12 cellular contexts compared by ENCODE assay signal in genomic region chr1:24970926-24971530, GRCh38. TPM values are rescaled to one million over a fixed set of nuclear protein-coding genes. Genes with fewer than 3 reads are reported as not detected.
DNase-seq lines count a peak whose midpoint lies in the region; TF ChIP-seq lines count a peak whose summit lies in the region.
"Had no signal": no experiment of that assay in that cellular context is flagged by ENCODE, and none has a peak within 500 bp of the region (broad histone marks: within the 10 kb centered on the region; RNA-seq: fewer than 3 reads in every experiment).

No MANE protein-coding gene starts in this region.

- H4K20me1 ChIP-seq in Loucy (ENCODE audit: insufficient read depth, low read length, poor library complexity, severe bottlenecking) (no peaks in the 10 kb centered on the region), PC-9 (ENCODE audit: insufficient read depth) (no peaks in the 10 kb centered on the region)

- H3K4me2 ChIP-seq in Loucy (ENCODE audit: low read depth, low read length, poor library complexity, severe bottlenecking) (peak overlapping the region; percentile 41), PC-9 (no peak overlapping the region)

- whole genome bisulfite sequencing in testis, 2 donors, result 74 to 83% methylated on average over 17 of the region's 17 CpGs

- H3K27me3 ChIP-seq in Loucy (ENCODE audit: insufficient read depth, low read length, poor library complexity, severe bottlenecking) (no peaks in the 10 kb centered on the region), testis (no peaks in the 10 kb centered on the region), PC-9 (ENCODE audit: insufficient read depth, low read depth) (no peaks in the 10 kb centered on the region)

- H3K9me3 Mint-ChIP-seq in T-helper 2 cell treated with Interferon-gamma antibody and Interleukin-4, amounts not matched to agents 5 μg/mL and 100 μg/mL, for 36 hours, result peaks cover 22% of the 10 kb centered on the region
- peaks cover 22% of the 10 kb centered on the region for H3K9me3 Mint-ChIP-seq in activated naive CD8-positive, alpha-beta T cell treated with anti-CD3 and anti-CD28 coated beads for 36 hours

- H3K27ac ChIP-seq in testis (no peak overlapping the region), PC-9 (no peak overlapping the region)
- H3K27ac ChIP-seq: tibial artery had no signal

- peaks cover 16% of the 10 kb centered on the region for H3K36me3 Mint-ChIP-seq in T-helper 2 cell treated with Interferon-gamma antibody and Interleukin-4, amounts not matched to agents 5 μg/mL and 100 μg/mL, for 36 hours (ENCODE audit: low read depth)
- peaks cover 33% of the 10 kb centered on the region for H3K36me3 Mint-ChIP-seq in activated naive CD8-positive, alpha-beta T cell treated with anti-CD3 and anti-CD28 coated beads for 36 hours

- H3K79me2 ChIP-seq in Loucy (ENCODE audit: insufficient read depth, low read length), result no peaks in the 10 kb centered on the region
- no peaks in the 10 kb centered on the region for H3K79me2 ChIP-seq in PC-9 (ENCODE audit: low read depth)

- TF ChIP-seq POLR2A in testis (IDR thresholded peaks at IDR 0.05), result no peak

- peak overlapping the region; percentile 71 for H3K27ac Mint-ChIP-seq in T-helper 2 cell treated with Interferon-gamma antibody and Interleukin-4, amounts not matched to agents 5 μg/mL and 100 μg/mL, for 36 hours
- peak overlapping the region; percentile 92 for H3K27ac Mint-ChIP-seq in activated naive CD8-positive, alpha-beta T cell treated with anti-CD3 and anti-CD28 coated beads for 36 hours

- H3K9ac ChIP-seq in Loucy (ENCODE audit: low read depth, low read length, poor library complexity, severe bottlenecking), result peak overlapping the region; percentile 16

- H3K4me1 ChIP-seq in Loucy (ENCODE audit: insufficient read depth, low read length, poor library complexity, severe bottlenecking) (peaks cover 37% of the 10 kb centered on the region), testis (no peaks in the 10 kb centered on the region), PC-9 (replicated peaks; ENCODE audit: insufficient read depth) (peaks cover 10% of the 10 kb centered on the region)
- H3K4me1 ChIP-seq: tibial artery had no signal

- H3K9me3 ChIP-seq in Loucy (ENCODE audit: insufficient read depth, low read depth, low read length), result peaks cover 9% of the 10 kb centered on the region; the same call in 1 of the 2 replicates
- no peaks in the 10 kb centered on the region for H3K9me3 ChIP-seq in testis
- no peaks in the 10 kb centered on the region for H3K9me3 ChIP-seq in PC-9 (ENCODE audit: insufficient read depth, low read depth)

- TF ChIP-seq CTCF in Loucy (conservative IDR thresholded peaks at IDR 0.05; ENCODE audit: low read length) (no peak), testis (IDR thresholded peaks at IDR 0.05) (no peak), PC-9 (conservative IDR thresholded peaks at IDR 0.05) (no peak)

- DNase-seq in T-helper 2 cell treated with Interferon-gamma antibody and Interleukin-4, amounts not matched to agents 5 μg/mL and 100 μg/mL, for 36 hours (ENCODE audit: low spot score), result no peak
- DNase-seq in T-helper 2 cell, result no peak
- peak; percentile 70 for DNase-seq in activated naive CD8-positive, alpha-beta T cell treated with anti-CD3 and anti-CD28 coated beads for 36 hours
- DNase-seq in skeletal muscle cell (ENCODE audit: low read depth), result peak; percentile 18
- DNase-seq in testis, result no peak
- DNase-seq in activated CD4-positive, CD25-positive, alpha-beta regulatory T cell (lab: John Stamatoyannopoulos, UW), result no peak
- DNase-seq in PC-9, result no peak
- DNase-seq: tibial artery had no signal

- CTCF ChIA-PET in PC-9 (lab: Charles Lee), result interaction anchor here (0.7 kb wide), 1 partner anchor 72 kb away, joined by 3 read pairs; no protein-coding TSS in a partner anchor

- POLR2A ChIA-PET in PC-9 (lab: Charles Lee; ENCODE audit: unreplicated experiment), result no interaction called here

- no peak overlapping the region for H3K4me3 ChIP-seq in Loucy (ENCODE audit: low read length, poor library complexity, severe bottlenecking)
- no peak overlapping the region for H3K4me3 ChIP-seq in skeletal muscle cell (ENCODE audit: low read depth, low read length)
- H3K4me3 ChIP-seq in testis, result no peak overlapping the region
- no peak overlapping the region for H3K4me3 ChIP-seq in PC-9
- H3K4me3 ChIP-seq: tibial artery had no signal

- H2AFZ ChIP-seq in Loucy (ENCODE audit: low read length) (no peak overlapping the region), PC-9 (no peak overlapping the region)

- H3K4me3 Mint-ChIP-seq in T-helper 2 cell treated with Interferon-gamma antibody and Interleukin-4, amounts not matched to agents 5 μg/mL and 100 μg/mL, for 36 hours, result peak overlapping the region; percentile 34
- H3K4me3 Mint-ChIP-seq in activated naive CD8-positive, alpha-beta T cell treated with anti-CD3 and anti-CD28 coated beads for 36 hours, result peak overlapping the region; percentile 81
- H3K4me3 Mint-ChIP-seq: neural crest cell had no signal

- BruUV-seq in PC-9 (replicated peaks; lab: Mats Ljungman, UMichigan), result no TSS peak

- H3K27me3 Mint-ChIP-seq in T-helper 2 cell treated with Interferon-gamma antibody and Interleukin-4, amounts not matched to agents 5 μg/mL and 100 μg/mL, for 36 hours (ENCODE audit: low read depth), result no peaks in the 10 kb centered on the region
- no peaks in the 10 kb centered on the region for H3K27me3 Mint-ChIP-seq in activated naive CD8-positive, alpha-beta T cell treated with anti-CD3 and anti-CD28 coated beads for 36 hours

- H3K9me2 ChIP-seq in Loucy (replicated peaks; ENCODE audit: low read depth, low read length) (no peaks in the 10 kb centered on the region), PC-9 (ENCODE audit: insufficient read depth) (no peaks in the 10 kb centered on the region)

- intact Hi-C loops in testis (cut with DNase I; ENCODE audit: low total_unique reads) (no loop called here), PC-9 (cut with micrococcal nuclease; ENCODE audit: unreplicated experiment) (no loop called here)

- peaks cover 53% of the 10 kb centered on the region for H3K4me1 Mint-ChIP-seq in T-helper 2 cell treated with Interferon-gamma antibody and Interleukin-4, amounts not matched to agents 5 μg/mL and 100 μg/mL, for 36 hours (ENCODE audit: low read depth)
- peaks cover 68% of the 10 kb centered on the region for H3K4me1 Mint-ChIP-seq in activated naive CD8-positive, alpha-beta T cell treated with anti-CD3 and anti-CD28 coated beads for 36 hours

- H3F3A ChIP-seq in Loucy (ENCODE audit: low read depth), result peaks cover 7% of the 10 kb centered on the region
- peaks cover 9% of the 10 kb centered on the region; the same call in 1 of the 2 replicates for H3F3A ChIP-seq in PC-9 (ENCODE audit: insufficient read depth, low read depth)

- H3K36me3 ChIP-seq in Loucy (ENCODE audit: insufficient read depth, low read length) (no peaks in the 10 kb centered on the region), testis (ENCODE audit: low read depth, missing control alignments) (no peaks in the 10 kb centered on the region), PC-9 (ENCODE audit: low read depth) (no peaks in the 10 kb centered on the region)
- H3K36me3 ChIP-seq: tibial artery had no signal

RNA-seq across cellular contexts. Expression of gene RUNX3, which starts 41.0 kb away (rescaled TPM):
- 100 to 1,000 TPM; 144 TPM for total RNA-seq in activated naive CD8-positive, alpha-beta T cell treated with anti-CD3 and anti-CD28 coated beads for 36 hours
- total RNA-seq in testis (1 to 10 TPM; 5.7 to 6.4 TPM), PC-9 (2021) (not detected in 2 replicates)
- 5.1 TPM for polyA plus RNA-seq in testis (ENCODE audit: insufficient read depth, low read depth, low replicate concordance)
- total RNA-seq: A172, frontal cortex had no signal

Comparison
In these comparisons a context has a peak if more than half of its experiments do, and no peak if none do; other contexts are left out.
1. DNase-seq: peak in activated naive CD8-positive, alpha-beta T cell treated with anti-CD3 and anti-CD28 coated beads for 36 hours (single experiment) and skeletal muscle cell (single experiment); none in T-helper 2 cell treated with Interferon-gamma antibody and Interleukin-4, amounts not matched to agents 5 μg/mL and 100 μg/mL, for 36 hours (single experiment), T-helper 2 cell (0 of 5), testis (single experiment), activated CD4-positive, CD25-positive, alpha-beta regulatory T cell (0 of 4) and PC-9 (0 of 2).
2. RNA of gene RUNX3, which starts 41.0 kb away (total RNA-seq): 144 TPM in activated naive CD8-positive, alpha-beta T cell treated with anti-CD3 and anti-CD28 coated beads for 36 hours; 5.7 to 6.4 TPM in testis and not detected in PC-9; every median in the first group is over 10 times any median in the second.